Comparison of ENCODE assay signal across 22 cellular contexts in the genomic region with DNA sequence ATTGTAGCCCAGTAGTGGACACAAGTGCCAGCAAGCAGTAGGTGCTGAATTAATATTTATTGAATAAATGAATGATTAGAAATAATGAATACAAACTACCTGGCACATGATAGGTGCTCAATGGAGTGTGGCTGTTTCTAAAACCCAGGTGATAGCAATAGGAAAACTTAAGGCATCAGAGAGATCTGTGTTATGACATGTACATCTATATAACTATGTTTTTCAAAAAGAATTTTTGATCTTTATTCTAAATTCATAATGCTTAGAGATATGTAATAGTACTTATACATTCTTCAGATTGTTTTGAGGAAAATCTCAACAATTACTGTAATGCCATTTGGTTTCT. TPM values are rescaled to one million over a fixed set of nuclear protein-coding genes. Genes with fewer than 3 reads are reported as not detected.
DNase-seq lines count a peak whose midpoint lies in the region; ATAC-seq and TF ChIP-seq lines count a peak whose summit lies in the region.
"Had no signal": no experiment of that assay in that cellular context is flagged by ENCODE, and none has a peak within 500 bp of the region (broad histone marks: within the 10 kb centered on the region; RNA-seq: fewer than 3 reads in every experiment).

No MANE protein-coding gene starts in this region.

- in situ Hi-C loops in Panc1 (cut with HindIII; ENCODE audit: low pct_unique_long_range_greater_than_20kb, low sequenced_read_pairs) = no loop called here

- BruUV-seq in Panc1 (replicated peaks; lab: Mats Ljungman, UMichigan) = no TSS peak

- no peak for TF ChIP-seq CTCF in HEK293 (tag by site-specific recombination; IDR thresholded peaks at IDR 0.05)
- TF ChIP-seq CTCF in Panc1 (IDR thresholded peaks at IDR 0.05) = no peak
- no peak for TF ChIP-seq CTCF in foreskin keratinocyte (conservative IDR thresholded peaks at IDR 0.05)

- intact Hi-C loops in Panc1 (cut with micrococcal nuclease; ENCODE audit: unreplicated experiment) (loop anchor here (5.0 kb wide), 1 partner anchor 67 kb away; no protein-coding TSS in a partner anchor), sciatic nerve (cut with DNase I) (no loop called here)

- no peak overlapping the region for H3K4me3 ChIP-seq in ACC112 (ENCODE audit: low read depth, low read length)
- H3K4me3 ChIP-seq in HEK293 (ENCODE audit: low read depth, low read length) = no peak overlapping the region
- H3K4me3 ChIP-seq in Panc1 (ENCODE audit: low read depth in 2 of 2, low read length in 2 of 2) = no peak overlapping the region
- H3K4me3 ChIP-seq: BLaER1 treated with 17β-estradiol and CSF1 and Interleukin-3, amounts not matched to agents 10 nM and 100 nM; Peyer's patch; SJSA1 had no signal

- H3K4me1 ChIP-seq in ACC112 (ENCODE audit: control insufficient read depth, insufficient read depth, low read length, unreplicated experiment) (peaks cover 12% of the 10 kb centered on the region), HEK293 (ENCODE audit: control insufficient read depth, insufficient read depth, low read length) (no peaks in the 10 kb centered on the region; the same call in 1 of the 2 replicates), Panc1 (ENCODE audit: control insufficient read depth, insufficient read depth, low read length) (peaks cover 27% of the 10 kb centered on the region), foreskin keratinocyte (no peaks in the 10 kb centered on the region)

- no peaks in the 10 kb centered on the region for H3K27me3 ChIP-seq in ACC112 (ENCODE audit: insufficient read depth, low read length)
- no peaks in the 10 kb centered on the region for H3K27me3 ChIP-seq in Panc1 (ENCODE audit: control insufficient read depth, insufficient read depth, low read length)
- H3K27me3 ChIP-seq in foreskin keratinocyte = no peaks in the 10 kb centered on the region
- H3K27me3 ChIP-seq: BLaER1 treated with 17β-estradiol and CSF1 and Interleukin-3, amounts not matched to agents 10 nM and 100 nM; Peyer's patch; SJSA1 had no signal

- CTCF ChIA-PET in HEK293 (lab: Yijun Ruan, JAX) = interaction anchor here (1.5 to 2.8 kb wide), 2 partner anchors 11 to 119 kb away, joined by 3 to 12 read pairs; no protein-coding TSS in a partner anchor
- CTCF ChIA-PET in Panc1 (lab: Charles Lee) = no interaction called here

- H2AFZ ChIP-seq in ACC112 (ENCODE audit: low read length, unreplicated experiment) = no peak overlapping the region

- no peak for DNase-seq in Panc1 (ENCODE audit: low read depth, low spot score)
- DNase-seq in foreskin keratinocyte = no peak
- DNase-seq in sciatic nerve (ENCODE audit: low spot score) = no peak
- DNase-seq in SW 1271 (lab: John Stamatoyannopoulos, UW) = no peak
- DNase-seq in cerebellar nuclear complex (lab: John Stamatoyannopoulos, UW) = no peak
- DNase-seq: AML-193; CD4-positive, alpha-beta T cell; H7; Karpas-422; NCI-H1092 treated with DMSO at 0.1 percent for 48 hours; NCI-H1436 treated with DMSO at 0.1 percent for 48 hours; NCI-H1930; NCI-H2107; NCI-H774; NK-92 treated with Interleukin-12 subunit alpha and Interleukin-12 subunit beta, amount 100 ng/mL, for 24 hours; Peyer's patch; T-helper 17 cell had no signal

- ATAC-seq in Panc1 (no peak), foreskin keratinocyte (no peak), sciatic nerve (no peak), GM19455 (IDR thresholded peaks at IDR 0.05; ENCODE audit: unreplicated experiment) (no peak)
- ATAC-seq: T-helper 17 cell had no signal

- peaks cover 20% of the 10 kb centered on the region for H3K79me2 ChIP-seq in ACC112 (ENCODE audit: control insufficient read depth, insufficient read depth, low read length, unreplicated experiment)

- H3K9me3 ChIP-seq in HEK293 (ENCODE audit: control insufficient read depth, insufficient read depth, low read depth, low read length) (no peaks in the 10 kb centered on the region), Panc1 (ENCODE audit: control insufficient read depth, insufficient read depth, low read depth, low read length) (no peaks in the 10 kb centered on the region)
- H3K9me3 ChIP-seq: BLaER1 treated with 17β-estradiol and CSF1 and Interleukin-3, amounts not matched to agents 10 nM and 100 nM; Peyer's patch had no signal

- H3K36me3 ChIP-seq in ACC112 (ENCODE audit: insufficient read depth, low read length) = peaks cover 16% of the 10 kb centered on the region
- H3K36me3 ChIP-seq in HEK293 (ENCODE audit: control insufficient read depth in 2 of 2, insufficient read depth in 1 of 2, low read length in 2 of 2) = peaks cover 14 to 59% of the 10 kb centered on the region in 2 experiments; a peak in 2 of 3 replicates
- H3K36me3 ChIP-seq in Panc1 (ENCODE audit: control insufficient read depth, insufficient read depth, low read length) = peaks cover 21% of the 10 kb centered on the region

- POLR2A ChIA-PET in HEK293 (lab: Yijun Ruan, JAX) (no interaction called here), Panc1 (lab: Charles Lee) (no interaction called here)

- H3K27ac ChIP-seq in ACC112 (ENCODE audit: low read depth, low read length) (peak overlapping the region; percentile 82; the same call in 1 of the 2 replicates), HEK293 (ENCODE audit: extremely low read depth, low read depth, low read length) (no peak overlapping the region), Panc1 (ENCODE audit: low read length) (peak overlapping the region; percentile 92), foreskin keratinocyte (peak overlapping the region; percentile 6)
- H3K27ac ChIP-seq: BLaER1 treated with 17β-estradiol and CSF1 and Interleukin-3, amounts not matched to agents 10 nM and 100 nM; Peyer's patch; SJSA1 had no signal

TF ChIP-seq in HEK293, 187 proteins besides CTCF, POLR2A, EP300 and RAD21:
- TF ChIP-seq ZNF2 (tag by site-specific recombination; IDR thresholded peaks at IDR 0.05) (no peak), ZNF335 (tag by site-specific recombination; conservative IDR thresholded peaks at IDR 0.05) (no peak), ZNF354C (tag by site-specific recombination; IDR thresholded peaks at IDR 0.05; ENCODE audit: borderline replicate concordance, low read depth) (no peak)
- TF ChIP-seq, protein P1, sequence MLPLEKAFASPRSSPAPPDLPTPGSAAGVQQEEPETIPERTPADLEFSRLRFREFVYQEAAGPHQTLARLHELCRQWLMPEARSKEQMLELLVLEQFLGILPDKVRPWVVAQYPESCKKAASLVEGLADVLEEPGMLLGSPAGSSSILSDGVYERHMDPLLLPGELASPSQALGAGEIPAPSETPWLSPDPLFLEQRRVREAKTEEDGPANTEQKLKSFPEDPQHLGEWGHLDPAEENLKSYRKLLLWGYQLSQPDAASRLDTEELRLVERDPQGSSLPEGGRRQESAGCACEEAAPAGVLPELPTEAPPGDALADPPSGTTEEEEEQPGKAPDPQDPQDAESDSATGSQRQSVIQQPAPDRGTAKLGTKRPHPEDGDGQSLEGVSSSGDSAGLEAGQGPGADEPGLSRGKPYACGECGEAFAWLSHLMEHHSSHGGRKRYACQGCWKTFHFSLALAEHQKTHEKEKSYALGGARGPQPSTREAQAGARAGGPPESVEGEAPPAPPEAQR (tag by site-specific recombination; IDR thresholded peaks at IDR 0.05) = no peak
- TF ChIP-seq, protein P2, sequence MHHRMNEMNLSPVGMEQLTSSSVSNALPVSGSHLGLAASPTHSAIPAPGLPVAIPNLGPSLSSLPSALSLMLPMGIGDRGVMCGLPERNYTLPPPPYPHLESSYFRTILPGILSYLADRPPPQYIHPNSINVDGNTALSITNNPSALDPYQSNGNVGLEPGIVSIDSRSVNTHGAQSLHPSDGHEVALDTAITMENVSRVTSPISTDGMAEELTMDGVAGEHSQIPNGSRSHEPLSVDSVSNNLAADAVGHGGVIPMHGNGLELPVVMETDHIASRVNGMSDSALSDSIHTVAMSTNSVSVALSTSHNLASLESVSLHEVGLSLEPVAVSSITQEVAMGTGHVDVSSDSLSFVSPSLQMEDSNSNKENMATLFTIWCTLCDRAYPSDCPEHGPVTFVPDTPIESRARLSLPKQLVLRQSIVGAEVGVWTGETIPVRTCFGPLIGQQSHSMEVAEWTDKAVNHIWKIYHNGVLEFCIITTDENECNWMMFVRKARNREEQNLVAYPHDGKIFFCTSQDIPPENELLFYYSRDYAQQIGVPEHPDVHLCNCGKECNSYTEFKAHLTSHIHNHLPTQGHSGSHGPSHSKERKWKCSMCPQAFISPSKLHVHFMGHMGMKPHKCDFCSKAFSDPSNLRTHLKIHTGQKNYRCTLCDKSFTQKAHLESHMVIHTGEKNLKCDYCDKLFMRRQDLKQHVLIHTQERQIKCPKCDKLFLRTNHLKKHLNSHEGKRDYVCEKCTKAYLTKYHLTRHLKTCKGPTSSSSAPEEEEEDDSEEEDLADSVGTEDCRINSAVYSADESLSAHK (tag by site-specific recombination; IDR thresholded peaks at IDR 0.05) = 0 out of 2 replicates have a peak, but pooled peaks have one; percentile 52
- TF ChIP-seq, protein P3, sequence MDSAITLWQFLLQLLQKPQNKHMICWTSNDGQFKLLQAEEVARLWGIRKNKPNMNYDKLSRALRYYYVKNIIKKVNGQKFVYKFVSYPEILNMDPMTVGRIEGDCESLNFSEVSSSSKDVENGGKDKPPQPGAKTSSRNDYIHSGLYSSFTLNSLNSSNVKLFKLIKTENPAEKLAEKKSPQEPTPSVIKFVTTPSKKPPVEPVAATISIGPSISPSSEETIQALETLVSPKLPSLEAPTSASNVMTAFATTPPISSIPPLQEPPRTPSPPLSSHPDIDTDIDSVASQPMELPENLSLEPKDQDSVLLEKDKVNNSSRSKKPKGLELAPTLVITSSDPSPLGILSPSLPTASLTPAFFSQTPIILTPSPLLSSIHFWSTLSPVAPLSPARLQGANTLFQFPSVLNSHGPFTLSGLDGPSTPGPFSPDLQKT (IDR thresholded peaks at IDR 0.05; ENCODE audit: borderline replicate concordance, low read depth, low read length) = no peak

RNA-seq across cellular contexts. Expression of a gene that starts 5.0 kb away (rescaled TPM):
- total RNA-seq in Panc1 (2021; ENCODE audit: unreplicated experiment) (106 TPM), foreskin keratinocyte (99.9 and 107 TPM in 2 replicates), sciatic nerve (34.6 TPM)
- polyA plus RNA-seq in Panc1 (2012; ENCODE audit: insufficient read length) = 91.6 TPM
- 115 and 131 TPM in 2 replicates for polyA plus RNA-seq in foreskin keratinocyte
